ENCODE assay signal across 8 cellular contexts in the genomic region with DNA sequence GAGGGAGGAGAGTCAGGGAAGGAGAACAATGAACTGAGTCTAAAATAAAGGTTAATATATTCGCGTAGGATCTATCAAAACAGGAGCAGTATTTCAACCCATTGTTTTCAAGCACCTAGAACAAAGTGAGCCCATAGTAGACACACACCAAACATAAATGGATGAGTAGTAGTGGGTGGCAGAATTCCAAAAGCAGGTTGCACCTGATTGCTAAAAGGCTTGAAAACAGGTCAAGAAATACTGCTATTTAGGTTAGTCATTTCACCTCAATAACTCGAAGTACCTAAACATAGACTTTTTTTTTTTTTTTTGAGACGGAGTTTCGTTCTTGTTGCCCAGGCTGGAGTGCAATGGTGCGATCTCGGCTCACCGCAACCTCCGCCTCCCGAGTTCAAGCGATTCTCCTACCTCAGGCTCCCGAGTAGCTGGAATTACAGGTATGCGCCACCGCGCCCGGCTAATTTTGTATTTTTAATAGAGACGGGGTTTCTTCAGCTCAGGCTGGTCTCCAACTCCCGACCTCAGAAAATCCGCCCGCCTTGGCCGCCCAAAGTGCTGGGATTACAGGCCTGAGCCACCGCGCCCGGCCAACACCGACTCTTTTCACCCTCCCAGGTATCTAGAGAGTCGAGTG. TPM values are rescaled to one million over a fixed set of nuclear protein-coding genes. Genes with fewer than 3 reads are reported as not detected.
DNase-seq lines count a peak whose midpoint lies in the region; ATAC-seq, FAIRE-seq and TF ChIP-seq lines count a peak whose summit lies in the region.

No MANE protein-coding gene starts in this region.

- H3K36me3 Mint-ChIP-seq in effector memory CD8-positive, alpha-beta T cell (ENCODE audit: insufficient read depth), result peaks cover 21% of the 10 kb centered on the region
- H3K36me3 Mint-ChIP-seq in neural crest cell (ENCODE audit: low read depth), result peaks cover 8% of the 10 kb centered on the region

- no peaks in the 10 kb centered on the region for H3K9me3 Mint-ChIP-seq in effector memory CD8-positive, alpha-beta T cell
- H3K9me3 Mint-ChIP-seq in neural crest cell, result peaks cover 3% of the 10 kb centered on the region

- H3K27me3 Mint-ChIP-seq in effector memory CD8-positive, alpha-beta T cell, result no peaks in the 10 kb centered on the region
- H3K27me3 Mint-ChIP-seq in neural crest cell (ENCODE audit: low read depth), result no peaks in the 10 kb centered on the region

- TF ChIP-seq POLR2A in GM18505 (IDR thresholded peaks at IDR 0.05; ENCODE audit: borderline replicate concordance, extremely low read depth, insufficient read depth, insufficient read length), result no peak

- H3K27ac Mint-ChIP-seq in effector memory CD8-positive, alpha-beta T cell, result peak overlapping the region; percentile 94 to 96
- H3K27ac Mint-ChIP-seq in neural crest cell (ENCODE audit: unreplicated experiment), result peak overlapping the region; percentile 98

- DNase-seq in ELF-1 (ENCODE audit: low read depth, low spot score), result peak; percentile 17
- peak; percentile 43 for DNase-seq in NCI-H345 (lab: John Stamatoyannopoulos, UW)
- no peak for DNase-seq in effector memory CD8-positive, alpha-beta T cell
- DNase-seq in neural crest cell (ENCODE audit: low read depth, low spot score), result no peak
- DNase-seq in DMS114 treated with DMSO at 0.1 percent for 48 hours (lab: John Stamatoyannopoulos, UW; ENCODE audit: unreplicated experiment), result no peak
- no peak for DNase-seq in HTR-8/SVneo (ENCODE audit: insufficient read length, low spot score)

- no peak for ATAC-seq in effector memory CD8-positive, alpha-beta T cell (replicated peaks)
- ATAC-seq in GM21381 (IDR thresholded peaks at IDR 0.05; ENCODE audit: unreplicated experiment) (no peak), GM18505 (IDR thresholded peaks at IDR 0.05; ENCODE audit: unreplicated experiment) (no peak)

- FAIRE-seq in HTR-8/SVneo (lab: Jason Lieb, UNC), result no peak

- H3K4me1 Mint-ChIP-seq in effector memory CD8-positive, alpha-beta T cell (ENCODE audit: low read depth in 2 of 2), result peaks cover 15 to 27% of the 10 kb centered on the region in 2 donors
- H3K4me1 Mint-ChIP-seq in neural crest cell, result peaks cover 30% of the 10 kb centered on the region

- no peak for TF ChIP-seq CTCF in neural crest cell (conservative IDR thresholded peaks at IDR 0.05)

- H3K4me3 Mint-ChIP-seq in effector memory CD8-positive, alpha-beta T cell, result peak overlapping the region; percentile 85 to 88
- H3K4me3 Mint-ChIP-seq in neural crest cell, result peak overlapping the region; percentile 96

RNA-seq across cellular contexts. Expression of a gene that starts 0.9 kb away (rescaled TPM):
- total RNA-seq in neural crest cell, result 12.5 and 13.9 TPM in 2 replicates

Comparison
In these comparisons a context has a peak if more than half of its experiments do, and no peak if none do; other contexts are left out.
1. DNase-seq: peak in ELF-1 (single experiment) and NCI-H345 (single experiment); none in effector memory CD8-positive, alpha-beta T cell (0 of 3), neural crest cell (single experiment), DMS114 treated with DMSO at 0.1 percent for 48 hours (single experiment) and HTR-8/SVneo (single experiment).